ENCODE assay signal across 1 cellular context in the genomic region with DNA sequence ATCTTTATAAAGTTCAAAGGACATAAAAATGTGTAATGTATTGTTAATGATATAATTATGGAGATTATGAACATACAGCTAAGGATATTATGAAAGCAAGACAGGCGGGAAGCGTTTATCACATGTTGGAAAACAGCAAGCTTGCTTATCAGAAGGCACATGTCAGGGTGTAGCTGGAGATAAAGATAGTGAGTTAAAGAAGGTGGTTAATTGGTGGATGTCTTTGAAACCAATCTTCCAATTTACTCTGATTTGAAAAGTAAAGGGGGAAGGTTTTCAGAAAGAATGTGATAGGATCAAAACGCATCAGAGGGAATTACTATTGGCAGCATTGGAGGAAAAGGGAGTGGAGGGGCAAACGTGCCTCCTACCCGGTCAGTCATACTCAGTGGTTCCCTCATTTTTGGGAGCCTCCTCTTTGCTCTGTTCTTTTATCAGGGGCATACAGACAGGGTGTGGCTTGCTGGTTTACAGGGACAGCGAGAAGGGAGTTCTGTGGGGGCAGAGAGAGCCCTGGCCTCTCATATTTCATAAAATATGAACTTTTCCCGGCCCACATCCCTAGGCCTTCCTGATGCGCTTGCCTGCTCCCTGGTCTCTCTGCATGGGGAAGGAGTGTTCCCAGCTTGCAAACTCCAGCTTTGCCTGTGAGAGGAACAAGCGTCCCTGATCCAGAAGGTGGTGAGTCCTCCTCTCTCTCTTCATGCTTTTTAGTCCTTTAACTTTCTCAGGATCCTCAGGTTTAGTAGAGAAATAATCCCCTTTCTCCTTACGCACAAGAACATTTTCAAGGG.
TF ChIP-seq lines count a peak whose summit lies in the region.

No MANE protein-coding gene starts in this region.

TF ChIP-seq in K562, 482 proteins besides CTCF, POLR2A, EP300 and RAD21 (continued from another document and continues in another):
- TF ChIP-seq, protein P1, sequence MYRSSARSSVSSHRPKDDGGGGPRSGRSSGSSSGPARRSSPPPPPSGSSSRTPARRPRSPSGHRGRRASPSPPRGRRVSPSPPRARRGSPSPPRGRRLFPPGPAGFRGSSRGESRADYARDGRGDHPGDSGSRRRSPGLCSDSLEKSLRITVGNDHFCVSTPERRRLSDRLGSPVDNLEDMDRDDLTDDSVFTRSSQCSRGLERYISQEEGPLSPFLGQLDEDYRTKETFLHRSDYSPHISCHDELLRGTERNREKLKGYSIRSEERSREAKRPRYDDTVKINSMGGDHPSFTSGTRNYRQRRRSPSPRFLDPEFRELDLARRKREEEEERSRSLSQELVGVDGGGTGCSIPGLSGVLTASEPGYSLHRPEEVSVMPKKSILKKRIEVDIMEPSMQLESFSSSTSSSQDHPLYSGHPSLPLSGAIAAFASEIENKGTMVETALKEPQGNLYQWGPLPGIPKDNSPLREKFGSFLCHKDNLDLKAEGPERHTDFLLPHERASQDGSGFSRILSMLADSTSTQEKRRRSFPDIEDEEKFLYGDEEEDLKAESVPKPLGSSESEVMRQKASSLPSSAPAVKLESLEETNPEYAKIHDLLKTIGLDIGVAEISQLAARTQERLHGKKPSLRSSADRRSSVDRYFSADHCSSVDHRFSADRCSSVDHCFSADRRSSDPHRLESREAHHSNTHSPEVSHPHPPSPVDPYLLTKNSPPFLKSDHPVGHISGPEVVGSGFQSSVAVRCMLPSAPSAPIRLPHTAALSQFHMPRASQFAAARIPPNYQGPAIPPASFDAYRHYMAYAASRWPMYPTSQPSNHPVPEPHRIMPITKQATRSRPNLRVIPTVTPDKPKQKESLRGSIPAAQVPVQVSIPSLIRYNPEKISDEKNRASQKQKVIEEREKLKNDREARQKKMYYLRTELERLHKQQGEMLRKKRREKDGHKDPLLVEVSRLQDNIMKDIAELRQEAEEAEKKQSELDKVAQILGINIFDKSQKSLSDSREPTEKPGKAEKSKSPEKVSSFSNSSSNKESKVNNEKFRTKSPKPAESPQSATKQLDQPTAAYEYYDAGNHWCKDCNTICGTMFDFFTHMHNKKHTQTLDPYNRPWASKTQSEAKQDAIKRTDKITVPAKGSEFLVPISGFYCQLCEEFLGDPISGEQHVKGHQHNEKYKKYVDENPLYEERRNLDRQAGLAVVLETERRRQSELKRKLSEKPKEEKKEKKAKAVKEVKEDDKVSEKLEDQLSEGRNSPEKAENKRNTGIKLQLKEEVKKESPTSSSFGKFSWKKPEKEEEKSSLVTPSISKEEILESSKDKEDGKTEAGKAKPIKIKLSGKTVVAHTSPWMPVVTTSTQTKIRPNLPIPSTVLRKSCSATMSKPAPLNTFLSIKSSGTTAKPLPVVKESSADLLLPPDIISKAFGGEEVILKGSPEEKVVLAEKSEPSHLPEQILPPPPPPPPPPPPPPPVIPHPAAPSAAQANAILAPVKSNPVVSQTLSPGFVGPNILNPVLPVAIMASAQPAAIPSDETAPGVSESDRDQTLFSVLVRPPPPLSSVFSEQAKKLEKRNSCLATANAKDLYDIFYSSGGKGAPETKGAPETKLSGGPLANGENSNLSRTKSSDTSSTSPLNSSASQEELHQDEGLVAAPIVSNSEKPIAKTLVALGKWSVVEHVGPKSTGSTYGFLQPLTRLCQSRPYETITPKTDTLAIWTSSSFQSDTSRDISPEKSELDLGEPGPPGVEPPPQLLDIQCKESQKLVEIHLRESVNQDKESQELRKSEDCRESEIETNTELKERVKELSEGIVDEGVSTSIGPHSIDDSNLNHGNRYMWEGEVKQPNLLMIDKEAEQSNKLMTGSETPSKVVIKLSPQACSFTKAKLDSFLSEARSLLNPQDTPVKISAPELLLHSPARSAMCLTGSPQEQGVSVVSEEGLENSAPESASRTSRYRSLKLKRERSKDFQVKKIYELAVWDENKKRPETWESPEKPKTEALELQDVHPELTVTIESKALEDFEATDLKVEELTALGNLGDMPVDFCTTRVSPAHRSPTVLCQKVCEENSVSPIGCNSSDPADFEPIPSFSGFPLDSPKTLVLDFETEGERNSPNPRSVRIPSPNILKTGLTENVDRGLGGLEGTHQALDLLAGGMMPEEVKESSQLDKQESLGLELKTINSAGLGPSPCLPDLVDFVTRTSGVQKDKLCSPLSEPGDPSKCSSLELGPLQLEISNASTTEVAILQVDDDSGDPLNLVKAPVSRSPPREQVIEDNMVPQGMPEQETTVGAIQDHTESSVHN (IDR thresholded peaks at IDR 0.05; ENCODE audit: borderline replicate concordance in 1 of 2, low read depth in 1 of 2): peak; percentile 75 to 88; a peak in 2 of 4 replicates
- TF ChIP-seq KHSRP (IDR thresholded peaks at IDR 0.05) (peak; percentile 88), BHLHE40 (IDR thresholded peaks at IDR 0.05; ENCODE audit: low read length) (peak; percentile 91), HSF4 (CRISPR knock-in tag; IDR thresholded peaks at IDR 0.05; ENCODE audit: borderline replicate concordance) (no peak), ZBED1 (IDR thresholded peaks at IDR 0.05) (no peak; the same call in 1 of the 2 replicates), XRCC5 (IDR thresholded peaks at IDR 0.05; ENCODE audit: low read depth, low read length) (no peak; the same call in 1 of the 2 replicates), NBN (IDR thresholded peaks at IDR 0.05; ENCODE audit: low read depth) (peak; percentile 94), ESRRB (CRISPR knock-in tag; IDR thresholded peaks at IDR 0.05; ENCODE audit: borderline replicate concordance) (no peak), NCOA4 (IDR thresholded peaks at IDR 0.05; ENCODE audit: partially characterized antibody) (no peak), SMAD4 (CRISPR knock-in tag; conservative IDR thresholded peaks at IDR 0.05) (peak; percentile 89)
- TF ChIP-seq, protein P2, sequence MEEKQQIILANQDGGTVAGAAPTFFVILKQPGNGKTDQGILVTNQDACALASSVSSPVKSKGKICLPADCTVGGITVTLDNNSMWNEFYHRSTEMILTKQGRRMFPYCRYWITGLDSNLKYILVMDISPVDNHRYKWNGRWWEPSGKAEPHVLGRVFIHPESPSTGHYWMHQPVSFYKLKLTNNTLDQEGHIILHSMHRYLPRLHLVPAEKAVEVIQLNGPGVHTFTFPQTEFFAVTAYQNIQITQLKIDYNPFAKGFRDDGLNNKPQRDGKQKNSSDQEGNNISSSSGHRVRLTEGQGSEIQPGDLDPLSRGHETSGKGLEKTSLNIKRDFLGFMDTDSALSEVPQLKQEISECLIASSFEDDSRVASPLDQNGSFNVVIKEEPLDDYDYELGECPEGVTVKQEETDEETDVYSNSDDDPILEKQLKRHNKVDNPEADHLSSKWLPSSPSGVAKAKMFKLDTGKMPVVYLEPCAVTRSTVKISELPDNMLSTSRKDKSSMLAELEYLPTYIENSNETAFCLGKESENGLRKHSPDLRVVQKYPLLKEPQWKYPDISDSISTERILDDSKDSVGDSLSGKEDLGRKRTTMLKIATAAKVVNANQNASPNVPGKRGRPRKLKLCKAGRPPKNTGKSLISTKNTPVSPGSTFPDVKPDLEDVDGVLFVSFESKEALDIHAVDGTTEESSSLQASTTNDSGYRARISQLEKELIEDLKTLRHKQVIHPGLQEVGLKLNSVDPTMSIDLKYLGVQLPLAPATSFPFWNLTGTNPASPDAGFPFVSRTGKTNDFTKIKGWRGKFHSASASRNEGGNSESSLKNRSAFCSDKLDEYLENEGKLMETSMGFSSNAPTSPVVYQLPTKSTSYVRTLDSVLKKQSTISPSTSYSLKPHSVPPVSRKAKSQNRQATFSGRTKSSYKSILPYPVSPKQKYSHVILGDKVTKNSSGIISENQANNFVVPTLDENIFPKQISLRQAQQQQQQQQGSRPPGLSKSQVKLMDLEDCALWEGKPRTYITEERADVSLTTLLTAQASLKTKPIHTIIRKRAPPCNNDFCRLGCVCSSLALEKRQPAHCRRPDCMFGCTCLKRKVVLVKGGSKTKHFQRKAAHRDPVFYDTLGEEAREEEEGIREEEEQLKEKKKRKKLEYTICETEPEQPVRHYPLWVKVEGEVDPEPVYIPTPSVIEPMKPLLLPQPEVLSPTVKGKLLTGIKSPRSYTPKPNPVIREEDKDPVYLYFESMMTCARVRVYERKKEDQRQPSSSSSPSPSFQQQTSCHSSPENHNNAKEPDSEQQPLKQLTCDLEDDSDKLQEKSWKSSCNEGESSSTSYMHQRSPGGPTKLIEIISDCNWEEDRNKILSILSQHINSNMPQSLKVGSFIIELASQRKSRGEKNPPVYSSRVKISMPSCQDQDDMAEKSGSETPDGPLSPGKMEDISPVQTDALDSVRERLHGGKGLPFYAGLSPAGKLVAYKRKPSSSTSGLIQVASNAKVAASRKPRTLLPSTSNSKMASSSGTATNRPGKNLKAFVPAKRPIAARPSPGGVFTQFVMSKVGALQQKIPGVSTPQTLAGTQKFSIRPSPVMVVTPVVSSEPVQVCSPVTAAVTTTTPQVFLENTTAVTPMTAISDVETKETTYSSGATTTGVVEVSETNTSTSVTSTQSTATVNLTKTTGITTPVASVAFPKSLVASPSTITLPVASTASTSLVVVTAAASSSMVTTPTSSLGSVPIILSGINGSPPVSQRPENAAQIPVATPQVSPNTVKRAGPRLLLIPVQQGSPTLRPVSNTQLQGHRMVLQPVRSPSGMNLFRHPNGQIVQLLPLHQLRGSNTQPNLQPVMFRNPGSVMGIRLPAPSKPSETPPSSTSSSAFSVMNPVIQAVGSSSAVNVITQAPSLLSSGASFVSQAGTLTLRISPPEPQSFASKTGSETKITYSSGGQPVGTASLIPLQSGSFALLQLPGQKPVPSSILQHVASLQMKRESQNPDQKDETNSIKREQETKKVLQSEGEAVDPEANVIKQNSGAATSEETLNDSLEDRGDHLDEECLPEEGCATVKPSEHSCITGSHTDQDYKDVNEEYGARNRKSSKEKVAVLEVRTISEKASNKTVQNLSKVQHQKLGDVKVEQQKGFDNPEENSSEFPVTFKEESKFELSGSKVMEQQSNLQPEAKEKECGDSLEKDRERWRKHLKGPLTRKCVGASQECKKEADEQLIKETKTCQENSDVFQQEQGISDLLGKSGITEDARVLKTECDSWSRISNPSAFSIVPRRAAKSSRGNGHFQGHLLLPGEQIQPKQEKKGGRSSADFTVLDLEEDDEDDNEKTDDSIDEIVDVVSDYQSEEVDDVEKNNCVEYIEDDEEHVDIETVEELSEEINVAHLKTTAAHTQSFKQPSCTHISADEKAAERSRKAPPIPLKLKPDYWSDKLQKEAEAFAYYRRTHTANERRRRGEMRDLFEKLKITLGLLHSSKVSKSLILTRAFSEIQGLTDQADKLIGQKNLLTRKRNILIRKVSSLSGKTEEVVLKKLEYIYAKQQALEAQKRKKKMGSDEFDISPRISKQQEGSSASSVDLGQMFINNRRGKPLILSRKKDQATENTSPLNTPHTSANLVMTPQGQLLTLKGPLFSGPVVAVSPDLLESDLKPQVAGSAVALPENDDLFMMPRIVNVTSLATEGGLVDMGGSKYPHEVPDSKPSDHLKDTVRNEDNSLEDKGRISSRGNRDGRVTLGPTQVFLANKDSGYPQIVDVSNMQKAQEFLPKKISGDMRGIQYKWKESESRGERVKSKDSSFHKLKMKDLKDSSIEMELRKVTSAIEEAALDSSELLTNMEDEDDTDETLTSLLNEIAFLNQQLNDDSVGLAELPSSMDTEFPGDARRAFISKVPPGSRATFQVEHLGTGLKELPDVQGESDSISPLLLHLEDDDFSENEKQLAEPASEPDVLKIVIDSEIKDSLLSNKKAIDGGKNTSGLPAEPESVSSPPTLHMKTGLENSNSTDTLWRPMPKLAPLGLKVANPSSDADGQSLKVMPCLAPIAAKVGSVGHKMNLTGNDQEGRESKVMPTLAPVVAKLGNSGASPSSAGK (IDR thresholded peaks at IDR 0.05): peak; percentile 95
- TF ChIP-seq, protein P3, sequence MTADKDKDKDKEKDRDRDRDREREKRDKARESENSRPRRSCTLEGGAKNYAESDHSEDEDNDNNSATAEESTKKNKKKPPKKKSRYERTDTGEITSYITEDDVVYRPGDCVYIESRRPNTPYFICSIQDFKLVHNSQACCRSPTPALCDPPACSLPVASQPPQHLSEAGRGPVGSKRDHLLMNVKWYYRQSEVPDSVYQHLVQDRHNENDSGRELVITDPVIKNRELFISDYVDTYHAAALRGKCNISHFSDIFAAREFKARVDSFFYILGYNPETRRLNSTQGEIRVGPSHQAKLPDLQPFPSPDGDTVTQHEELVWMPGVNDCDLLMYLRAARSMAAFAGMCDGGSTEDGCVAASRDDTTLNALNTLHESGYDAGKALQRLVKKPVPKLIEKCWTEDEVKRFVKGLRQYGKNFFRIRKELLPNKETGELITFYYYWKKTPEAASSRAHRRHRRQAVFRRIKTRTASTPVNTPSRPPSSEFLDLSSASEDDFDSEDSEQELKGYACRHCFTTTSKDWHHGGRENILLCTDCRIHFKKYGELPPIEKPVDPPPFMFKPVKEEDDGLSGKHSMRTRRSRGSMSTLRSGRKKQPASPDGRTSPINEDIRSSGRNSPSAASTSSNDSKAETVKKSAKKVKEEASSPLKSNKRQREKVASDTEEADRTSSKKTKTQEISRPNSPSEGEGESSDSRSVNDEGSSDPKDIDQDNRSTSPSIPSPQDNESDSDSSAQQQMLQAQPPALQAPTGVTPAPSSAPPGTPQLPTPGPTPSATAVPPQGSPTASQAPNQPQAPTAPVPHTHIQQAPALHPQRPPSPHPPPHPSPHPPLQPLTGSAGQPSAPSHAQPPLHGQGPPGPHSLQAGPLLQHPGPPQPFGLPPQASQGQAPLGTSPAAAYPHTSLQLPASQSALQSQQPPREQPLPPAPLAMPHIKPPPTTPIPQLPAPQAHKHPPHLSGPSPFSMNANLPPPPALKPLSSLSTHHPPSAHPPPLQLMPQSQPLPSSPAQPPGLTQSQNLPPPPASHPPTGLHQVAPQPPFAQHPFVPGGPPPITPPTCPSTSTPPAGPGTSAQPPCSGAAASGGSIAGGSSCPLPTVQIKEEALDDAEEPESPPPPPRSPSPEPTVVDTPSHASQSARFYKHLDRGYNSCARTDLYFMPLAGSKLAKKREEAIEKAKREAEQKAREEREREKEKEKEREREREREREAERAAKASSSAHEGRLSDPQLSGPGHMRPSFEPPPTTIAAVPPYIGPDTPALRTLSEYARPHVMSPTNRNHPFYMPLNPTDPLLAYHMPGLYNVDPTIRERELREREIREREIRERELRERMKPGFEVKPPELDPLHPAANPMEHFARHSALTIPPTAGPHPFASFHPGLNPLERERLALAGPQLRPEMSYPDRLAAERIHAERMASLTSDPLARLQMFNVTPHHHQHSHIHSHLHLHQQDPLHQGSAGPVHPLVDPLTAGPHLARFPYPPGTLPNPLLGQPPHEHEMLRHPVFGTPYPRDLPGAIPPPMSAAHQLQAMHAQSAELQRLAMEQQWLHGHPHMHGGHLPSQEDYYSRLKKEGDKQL (CRISPR knock-in tag; IDR thresholded peaks at IDR 0.05; ENCODE audit: borderline replicate concordance): no peak
- TF ChIP-seq, protein P4, sequence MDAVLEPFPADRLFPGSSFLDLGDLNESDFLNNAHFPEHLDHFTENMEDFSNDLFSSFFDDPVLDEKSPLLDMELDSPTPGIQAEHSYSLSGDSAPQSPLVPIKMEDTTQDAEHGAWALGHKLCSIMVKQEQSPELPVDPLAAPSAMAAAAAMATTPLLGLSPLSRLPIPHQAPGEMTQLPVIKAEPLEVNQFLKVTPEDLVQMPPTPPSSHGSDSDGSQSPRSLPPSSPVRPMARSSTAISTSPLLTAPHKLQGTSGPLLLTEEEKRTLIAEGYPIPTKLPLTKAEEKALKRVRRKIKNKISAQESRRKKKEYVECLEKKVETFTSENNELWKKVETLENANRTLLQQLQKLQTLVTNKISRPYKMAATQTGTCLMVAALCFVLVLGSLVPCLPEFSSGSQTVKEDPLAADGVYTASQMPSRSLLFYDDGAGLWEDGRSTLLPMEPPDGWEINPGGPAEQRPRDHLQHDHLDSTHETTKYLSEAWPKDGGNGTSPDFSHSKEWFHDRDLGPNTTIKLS (IDR thresholded peaks at IDR 0.05; ENCODE audit: borderline replicate concordance, low read depth): peak; percentile 46; the same call in 1 of the 2 replicates
